ENCODE assay signal across 1 cellular context in the genomic region with DNA sequence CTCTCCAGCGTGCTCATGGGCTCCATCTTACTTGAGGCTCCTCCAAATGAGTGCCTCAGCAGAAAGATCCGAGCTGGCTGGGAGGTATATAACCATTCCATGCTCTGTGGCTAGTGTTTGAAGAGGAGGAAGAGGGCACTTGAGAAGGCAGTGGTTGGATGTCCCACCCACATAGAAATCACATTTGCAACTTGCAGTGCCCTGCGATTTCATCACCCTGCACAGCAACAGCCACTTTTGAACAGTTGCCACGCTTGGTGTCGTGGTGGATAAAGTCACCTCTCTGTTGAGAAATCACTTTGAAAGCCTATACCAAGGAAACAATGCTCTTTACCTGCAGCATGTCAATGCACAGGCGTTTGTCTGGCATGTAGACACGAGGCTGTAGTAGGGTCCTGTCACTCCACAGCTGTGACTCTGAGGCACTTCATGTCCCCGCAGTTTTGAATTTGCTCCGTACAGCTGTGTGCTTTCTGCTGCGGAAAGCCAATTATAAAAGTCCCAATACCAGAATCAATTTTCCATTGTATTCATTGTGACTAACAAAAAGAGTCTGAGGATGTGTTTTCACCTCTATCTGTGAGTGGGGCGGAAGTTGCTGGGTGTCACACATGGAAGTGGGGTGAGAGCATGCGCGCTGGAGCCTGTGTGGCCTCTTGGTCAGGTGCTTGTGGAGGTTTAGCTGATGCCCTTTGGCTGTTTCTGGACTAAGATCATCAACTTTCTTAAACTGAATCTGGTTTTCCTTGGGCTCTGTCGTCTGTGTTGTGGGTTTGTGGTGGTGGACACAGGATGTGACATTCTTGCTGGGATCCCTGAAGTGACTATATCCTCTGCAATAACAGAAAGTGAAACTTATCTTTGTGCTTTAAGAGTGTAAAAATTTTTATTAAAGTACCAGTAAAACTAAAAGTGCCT.
TF ChIP-seq lines count a peak whose summit lies in the region.

No MANE protein-coding gene starts in this region.

TF ChIP-seq in K562, 482 proteins besides CTCF, POLR2A, EP300 and RAD21 (continued from another document):
- no peak for TF ChIP-seq ZNF644 (tag; IDR thresholded peaks at IDR 0.05; ENCODE audit: low read depth)
- no peak for TF ChIP-seq PHTF2 (CRISPR knock-in tag; IDR thresholded peaks at IDR 0.05)
- peak; percentile 72 for TF ChIP-seq ZNF766 (CRISPR knock-in tag; conservative IDR thresholded peaks at IDR 0.05)
- TF ChIP-seq RFX1 (IDR thresholded peaks at IDR 0.05), result no peak
- TF ChIP-seq ZNF696 (CRISPR knock-in tag; conservative IDR thresholded peaks at IDR 0.05), result no peak
- TF ChIP-seq KDM4B (IDR thresholded peaks at IDR 0.05; ENCODE audit: borderline replicate concordance in 2 of 2, low read depth in 1 of 2), result no peak
- no peak for TF ChIP-seq ELF4 (CRISPR knock-in tag; IDR thresholded peaks at IDR 0.05)
- TF ChIP-seq, protein P1, sequence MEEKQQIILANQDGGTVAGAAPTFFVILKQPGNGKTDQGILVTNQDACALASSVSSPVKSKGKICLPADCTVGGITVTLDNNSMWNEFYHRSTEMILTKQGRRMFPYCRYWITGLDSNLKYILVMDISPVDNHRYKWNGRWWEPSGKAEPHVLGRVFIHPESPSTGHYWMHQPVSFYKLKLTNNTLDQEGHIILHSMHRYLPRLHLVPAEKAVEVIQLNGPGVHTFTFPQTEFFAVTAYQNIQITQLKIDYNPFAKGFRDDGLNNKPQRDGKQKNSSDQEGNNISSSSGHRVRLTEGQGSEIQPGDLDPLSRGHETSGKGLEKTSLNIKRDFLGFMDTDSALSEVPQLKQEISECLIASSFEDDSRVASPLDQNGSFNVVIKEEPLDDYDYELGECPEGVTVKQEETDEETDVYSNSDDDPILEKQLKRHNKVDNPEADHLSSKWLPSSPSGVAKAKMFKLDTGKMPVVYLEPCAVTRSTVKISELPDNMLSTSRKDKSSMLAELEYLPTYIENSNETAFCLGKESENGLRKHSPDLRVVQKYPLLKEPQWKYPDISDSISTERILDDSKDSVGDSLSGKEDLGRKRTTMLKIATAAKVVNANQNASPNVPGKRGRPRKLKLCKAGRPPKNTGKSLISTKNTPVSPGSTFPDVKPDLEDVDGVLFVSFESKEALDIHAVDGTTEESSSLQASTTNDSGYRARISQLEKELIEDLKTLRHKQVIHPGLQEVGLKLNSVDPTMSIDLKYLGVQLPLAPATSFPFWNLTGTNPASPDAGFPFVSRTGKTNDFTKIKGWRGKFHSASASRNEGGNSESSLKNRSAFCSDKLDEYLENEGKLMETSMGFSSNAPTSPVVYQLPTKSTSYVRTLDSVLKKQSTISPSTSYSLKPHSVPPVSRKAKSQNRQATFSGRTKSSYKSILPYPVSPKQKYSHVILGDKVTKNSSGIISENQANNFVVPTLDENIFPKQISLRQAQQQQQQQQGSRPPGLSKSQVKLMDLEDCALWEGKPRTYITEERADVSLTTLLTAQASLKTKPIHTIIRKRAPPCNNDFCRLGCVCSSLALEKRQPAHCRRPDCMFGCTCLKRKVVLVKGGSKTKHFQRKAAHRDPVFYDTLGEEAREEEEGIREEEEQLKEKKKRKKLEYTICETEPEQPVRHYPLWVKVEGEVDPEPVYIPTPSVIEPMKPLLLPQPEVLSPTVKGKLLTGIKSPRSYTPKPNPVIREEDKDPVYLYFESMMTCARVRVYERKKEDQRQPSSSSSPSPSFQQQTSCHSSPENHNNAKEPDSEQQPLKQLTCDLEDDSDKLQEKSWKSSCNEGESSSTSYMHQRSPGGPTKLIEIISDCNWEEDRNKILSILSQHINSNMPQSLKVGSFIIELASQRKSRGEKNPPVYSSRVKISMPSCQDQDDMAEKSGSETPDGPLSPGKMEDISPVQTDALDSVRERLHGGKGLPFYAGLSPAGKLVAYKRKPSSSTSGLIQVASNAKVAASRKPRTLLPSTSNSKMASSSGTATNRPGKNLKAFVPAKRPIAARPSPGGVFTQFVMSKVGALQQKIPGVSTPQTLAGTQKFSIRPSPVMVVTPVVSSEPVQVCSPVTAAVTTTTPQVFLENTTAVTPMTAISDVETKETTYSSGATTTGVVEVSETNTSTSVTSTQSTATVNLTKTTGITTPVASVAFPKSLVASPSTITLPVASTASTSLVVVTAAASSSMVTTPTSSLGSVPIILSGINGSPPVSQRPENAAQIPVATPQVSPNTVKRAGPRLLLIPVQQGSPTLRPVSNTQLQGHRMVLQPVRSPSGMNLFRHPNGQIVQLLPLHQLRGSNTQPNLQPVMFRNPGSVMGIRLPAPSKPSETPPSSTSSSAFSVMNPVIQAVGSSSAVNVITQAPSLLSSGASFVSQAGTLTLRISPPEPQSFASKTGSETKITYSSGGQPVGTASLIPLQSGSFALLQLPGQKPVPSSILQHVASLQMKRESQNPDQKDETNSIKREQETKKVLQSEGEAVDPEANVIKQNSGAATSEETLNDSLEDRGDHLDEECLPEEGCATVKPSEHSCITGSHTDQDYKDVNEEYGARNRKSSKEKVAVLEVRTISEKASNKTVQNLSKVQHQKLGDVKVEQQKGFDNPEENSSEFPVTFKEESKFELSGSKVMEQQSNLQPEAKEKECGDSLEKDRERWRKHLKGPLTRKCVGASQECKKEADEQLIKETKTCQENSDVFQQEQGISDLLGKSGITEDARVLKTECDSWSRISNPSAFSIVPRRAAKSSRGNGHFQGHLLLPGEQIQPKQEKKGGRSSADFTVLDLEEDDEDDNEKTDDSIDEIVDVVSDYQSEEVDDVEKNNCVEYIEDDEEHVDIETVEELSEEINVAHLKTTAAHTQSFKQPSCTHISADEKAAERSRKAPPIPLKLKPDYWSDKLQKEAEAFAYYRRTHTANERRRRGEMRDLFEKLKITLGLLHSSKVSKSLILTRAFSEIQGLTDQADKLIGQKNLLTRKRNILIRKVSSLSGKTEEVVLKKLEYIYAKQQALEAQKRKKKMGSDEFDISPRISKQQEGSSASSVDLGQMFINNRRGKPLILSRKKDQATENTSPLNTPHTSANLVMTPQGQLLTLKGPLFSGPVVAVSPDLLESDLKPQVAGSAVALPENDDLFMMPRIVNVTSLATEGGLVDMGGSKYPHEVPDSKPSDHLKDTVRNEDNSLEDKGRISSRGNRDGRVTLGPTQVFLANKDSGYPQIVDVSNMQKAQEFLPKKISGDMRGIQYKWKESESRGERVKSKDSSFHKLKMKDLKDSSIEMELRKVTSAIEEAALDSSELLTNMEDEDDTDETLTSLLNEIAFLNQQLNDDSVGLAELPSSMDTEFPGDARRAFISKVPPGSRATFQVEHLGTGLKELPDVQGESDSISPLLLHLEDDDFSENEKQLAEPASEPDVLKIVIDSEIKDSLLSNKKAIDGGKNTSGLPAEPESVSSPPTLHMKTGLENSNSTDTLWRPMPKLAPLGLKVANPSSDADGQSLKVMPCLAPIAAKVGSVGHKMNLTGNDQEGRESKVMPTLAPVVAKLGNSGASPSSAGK (IDR thresholded peaks at IDR 0.05), result peak; percentile 16; the same call in 1 of the 2 replicates
- no peak for TF ChIP-seq POLR2G (IDR thresholded peaks at IDR 0.05; ENCODE audit: low read depth, low read length)
- TF ChIP-seq, protein P2, sequence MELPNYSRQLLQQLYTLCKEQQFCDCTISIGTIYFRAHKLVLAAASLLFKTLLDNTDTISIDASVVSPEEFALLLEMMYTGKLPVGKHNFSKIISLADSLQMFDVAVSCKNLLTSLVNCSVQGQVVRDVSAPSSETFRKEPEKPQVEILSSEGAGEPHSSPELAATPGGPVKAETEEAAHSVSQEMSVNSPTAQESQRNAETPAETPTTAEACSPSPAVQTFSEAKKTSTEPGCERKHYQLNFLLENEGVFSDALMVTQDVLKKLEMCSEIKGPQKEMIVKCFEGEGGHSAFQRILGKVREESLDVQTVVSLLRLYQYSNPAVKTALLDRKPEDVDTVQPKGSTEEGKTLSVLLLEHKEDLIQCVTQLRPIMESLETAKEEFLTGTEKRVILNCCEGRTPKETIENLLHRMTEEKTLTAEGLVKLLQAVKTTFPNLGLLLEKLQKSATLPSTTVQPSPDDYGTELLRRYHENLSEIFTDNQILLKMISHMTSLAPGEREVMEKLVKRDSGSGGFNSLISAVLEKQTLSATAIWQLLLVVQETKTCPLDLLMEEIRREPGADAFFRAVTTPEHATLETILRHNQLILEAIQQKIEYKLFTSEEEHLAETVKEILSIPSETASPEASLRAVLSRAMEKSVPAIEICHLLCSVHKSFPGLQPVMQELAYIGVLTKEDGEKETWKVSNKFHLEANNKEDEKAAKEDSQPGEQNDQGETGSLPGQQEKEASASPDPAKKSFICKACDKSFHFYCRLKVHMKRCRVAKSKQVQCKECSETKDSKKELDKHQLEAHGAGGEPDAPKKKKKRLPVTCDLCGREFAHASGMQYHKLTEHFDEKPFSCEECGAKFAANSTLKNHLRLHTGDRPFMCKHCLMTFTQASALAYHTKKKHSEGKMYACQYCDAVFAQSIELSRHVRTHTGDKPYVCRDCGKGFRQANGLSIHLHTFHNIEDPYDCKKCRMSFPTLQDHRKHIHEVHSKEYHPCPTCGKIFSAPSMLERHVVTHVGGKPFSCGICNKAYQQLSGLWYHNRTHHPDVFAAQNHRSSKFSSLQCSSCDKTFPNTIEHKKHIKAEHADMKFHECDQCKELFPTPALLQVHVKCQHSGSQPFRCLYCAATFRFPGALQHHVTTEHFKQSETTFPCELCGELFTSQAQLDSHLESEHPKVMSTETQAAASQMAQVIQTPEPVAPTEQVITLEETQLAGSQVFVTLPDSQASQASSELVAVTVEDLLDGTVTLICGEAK (IDR thresholded peaks at IDR 0.05), result 0 out of 2 replicates have a peak, but pooled peaks have one; percentile 8
- TF ChIP-seq, protein P2 (CRISPR knock-in tag; IDR thresholded peaks at IDR 0.05), result no peak
- TF ChIP-seq, protein P3, sequence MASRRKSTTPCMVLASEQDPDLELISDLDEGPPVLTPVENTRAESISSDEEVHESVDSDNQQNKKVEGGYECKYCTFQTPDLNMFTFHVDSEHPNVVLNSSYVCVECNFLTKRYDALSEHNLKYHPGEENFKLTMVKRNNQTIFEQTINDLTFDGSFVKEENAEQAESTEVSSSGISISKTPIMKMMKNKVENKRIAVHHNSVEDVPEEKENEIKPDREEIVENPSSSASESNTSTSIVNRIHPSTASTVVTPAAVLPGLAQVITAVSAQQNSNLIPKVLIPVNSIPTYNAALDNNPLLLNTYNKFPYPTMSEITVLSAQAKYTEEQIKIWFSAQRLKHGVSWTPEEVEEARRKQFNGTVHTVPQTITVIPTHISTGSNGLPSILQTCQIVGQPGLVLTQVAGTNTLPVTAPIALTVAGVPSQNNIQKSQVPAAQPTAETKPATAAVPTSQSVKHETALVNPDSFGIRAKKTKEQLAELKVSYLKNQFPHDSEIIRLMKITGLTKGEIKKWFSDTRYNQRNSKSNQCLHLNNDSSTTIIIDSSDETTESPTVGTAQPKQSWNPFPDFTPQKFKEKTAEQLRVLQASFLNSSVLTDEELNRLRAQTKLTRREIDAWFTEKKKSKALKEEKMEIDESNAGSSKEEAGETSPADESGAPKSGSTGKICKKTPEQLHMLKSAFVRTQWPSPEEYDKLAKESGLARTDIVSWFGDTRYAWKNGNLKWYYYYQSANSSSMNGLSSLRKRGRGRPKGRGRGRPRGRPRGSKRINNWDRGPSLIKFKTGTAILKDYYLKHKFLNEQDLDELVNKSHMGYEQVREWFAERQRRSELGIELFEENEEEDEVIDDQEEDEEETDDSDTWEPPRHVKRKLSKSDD (conservative IDR thresholded peaks at IDR 0.05; ENCODE audit: low read length), result no peak
- no peak for TF ChIP-seq NR4A1 (CRISPR knock-in tag; IDR thresholded peaks at IDR 0.05)
- TF ChIP-seq NR4A1 (tag; IDR thresholded peaks at IDR 0.05), result no peak
